In genomic region chr11:120746836-120747609, GRCh38 we compare ENCODE assay signal across 1 cellular context.
TF ChIP-seq lines count a peak whose summit lies in the region.

No MANE protein-coding gene starts in this region.

TF ChIP-seq in K562, 482 proteins besides CTCF, POLR2A, EP300 and RAD21 (continued from another document):
- no peak for TF ChIP-seq RREB1 (CRISPR knock-in tag; IDR thresholded peaks at IDR 0.05)
